Comparison of ENCODE assay signal across 9 cellular contexts in the genomic region with DNA sequence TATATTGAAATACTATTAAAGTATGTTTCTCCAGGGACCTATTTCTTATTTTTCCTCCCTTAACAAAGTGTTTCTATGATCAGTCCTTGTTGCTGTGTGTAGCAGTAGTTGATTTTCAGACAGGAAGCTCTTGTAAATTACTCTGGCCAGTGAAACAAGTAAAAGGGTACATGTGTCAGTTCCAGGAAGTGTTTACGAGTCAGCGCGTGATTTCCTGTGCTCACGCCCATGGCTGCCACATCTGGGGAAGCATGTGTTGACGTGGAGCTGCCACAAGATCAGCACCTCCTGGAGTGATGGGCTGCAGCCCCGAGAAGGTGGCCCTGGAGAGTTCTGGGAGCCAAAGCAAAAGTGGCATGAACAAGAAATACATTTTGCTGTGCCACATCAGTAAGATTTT. TPM values are rescaled to one million over a fixed set of nuclear protein-coding genes. Genes with fewer than 3 reads are reported as not detected.
DNase-seq lines count a peak whose midpoint lies in the region; ATAC-seq lines count a peak whose summit lies in the region.
"Had no signal": no experiment of that assay in that cellular context is flagged by ENCODE, and none has a peak within 500 bp of the region (broad histone marks: within the 10 kb centered on the region; RNA-seq: fewer than 3 reads in every experiment).

No MANE protein-coding gene starts in this region.

- ATAC-seq in HG02981 (IDR thresholded peaks at IDR 0.05; ENCODE audit: unreplicated experiment) (peak; percentile 63), HG03025 (IDR thresholded peaks at IDR 0.05; ENCODE audit: low FRiP score, unreplicated experiment) (no peak)
- ATAC-seq in effector memory CD8-positive, alpha-beta T cell (replicated peaks): peak; percentile 99

- H3K27ac Mint-ChIP-seq in activated CD4-positive, alpha-beta T cell treated with anti-CD3 and anti-CD28 coated beads, Interleukin-2, amount 10 ng/mL, durations not matched to agents 24 days and 14 days: peak overlapping the region; percentile 94
- peak overlapping the region; percentile 91 to 98 for H3K27ac Mint-ChIP-seq in effector memory CD8-positive, alpha-beta T cell

- peaks cover 12% of the 10 kb centered on the region for H3K9me3 Mint-ChIP-seq in activated CD4-positive, alpha-beta T cell treated with anti-CD3 and anti-CD28 coated beads, Interleukin-2, amount 10 ng/mL, durations not matched to agents 24 days and 14 days
- peaks cover 0 to 1% of the 10 kb centered on the region in 2 donors for H3K9me3 Mint-ChIP-seq in effector memory CD8-positive, alpha-beta T cell

- DNase-seq in Ammon's horn (ENCODE audit: low spot score) (peak; percentile 43), NCI-H446 treated with DMSO at 0.1 percent for 48 hours (lab: John Stamatoyannopoulos, UW) (no peak), NCI-H345 treated with DMSO at 0.1 percent for 48 hours (lab: John Stamatoyannopoulos, UW; ENCODE audit: unreplicated experiment) (no peak)
- peak; percentile 95 for DNase-seq in activated CD4-positive, alpha-beta T cell treated with anti-CD3 and anti-CD28 coated beads, Interleukin-2, amount 10 ng/mL, durations not matched to agents 24 days and 14 days
- peak; percentile 68 to 80 (median 69) for DNase-seq in effector memory CD8-positive, alpha-beta T cell
- DNase-seq in stimulated activated CD4-positive, alpha-beta T cell treated with anti-CD3 and anti-CD28 coated beads, Interleukin-12 subunit alpha, Interleukin-12 subunit beta, amount 100 ng/mL, for 48 hours (ENCODE audit: low read depth in 2 of 3, low spot score in 1 of 3): peak; percentile 51 to 62 (median 56)

- peaks cover 42% of the 10 kb centered on the region for H3K4me1 Mint-ChIP-seq in activated CD4-positive, alpha-beta T cell treated with anti-CD3 and anti-CD28 coated beads, Interleukin-2, amount 10 ng/mL, durations not matched to agents 24 days and 14 days
- peaks cover 16 to 36% of the 10 kb centered on the region in 2 donors for H3K4me1 Mint-ChIP-seq in effector memory CD8-positive, alpha-beta T cell (ENCODE audit: low read depth in 2 of 2)

- no peaks in the 10 kb centered on the region for H3K27me3 Mint-ChIP-seq in activated CD4-positive, alpha-beta T cell treated with anti-CD3 and anti-CD28 coated beads, Interleukin-2, amount 10 ng/mL, durations not matched to agents 24 days and 14 days
- no peaks in the 10 kb centered on the region for H3K27me3 Mint-ChIP-seq in effector memory CD8-positive, alpha-beta T cell

- H3K4me3 Mint-ChIP-seq in activated CD4-positive, alpha-beta T cell treated with anti-CD3 and anti-CD28 coated beads, Interleukin-2, amount 10 ng/mL, durations not matched to agents 24 days and 14 days: peak overlapping the region; percentile 66
- peak overlapping the region; percentile 54 to 58 for H3K4me3 Mint-ChIP-seq in effector memory CD8-positive, alpha-beta T cell

- intact Hi-C loops in activated CD4-positive, alpha-beta T cell treated with anti-CD3 and anti-CD28 coated beads, Interleukin-2, amount 10 ng/mL, durations not matched to agents 24 days and 14 days (cut with micrococcal nuclease): loop anchor here (1.0 to 5.0 kb wide), 3 partner anchors 18 to 922 kb away; a partner anchor contains a TSS

- peaks cover 12% of the 10 kb centered on the region for H3K36me3 Mint-ChIP-seq in activated CD4-positive, alpha-beta T cell treated with anti-CD3 and anti-CD28 coated beads, Interleukin-2, amount 10 ng/mL, durations not matched to agents 24 days and 14 days (ENCODE audit: low read depth)
- no peaks in the 10 kb centered on the region for H3K36me3 Mint-ChIP-seq in effector memory CD8-positive, alpha-beta T cell (ENCODE audit: insufficient read depth)

RNA-seq across cellular contexts. Expression of a gene that starts 38.6 kb away (rescaled TPM):
- not detected in 2 replicates for total RNA-seq in activated CD4-positive, alpha-beta T cell treated with anti-CD3 and anti-CD28 coated beads, Interleukin-2, amount 10 ng/mL, durations not matched to agents 24 days and 14 days
- total RNA-seq: T-helper 2 cell treated with Interferon-gamma antibody and Interleukin-4, amounts not matched to agents 100 ng/mL and 5 ng/mL, for 36 hours had no signal

Comparison
In these comparisons a context has a peak if more than half of its experiments do, and no peak if none do; other contexts are left out.
1. DNase-seq: peak in Ammon's horn (single experiment), activated CD4-positive, alpha-beta T cell treated with anti-CD3 and anti-CD28 coated beads, Interleukin-2, amount 10 ng/mL, durations not matched to agents 24 days and 14 days (single experiment), effector memory CD8-positive, alpha-beta T cell (3 of 3) and stimulated activated CD4-positive, alpha-beta T cell treated with anti-CD3 and anti-CD28 coated beads, Interleukin-12 subunit alpha, Interleukin-12 subunit beta, amount 100 ng/mL, for 48 hours (3 of 3); none in NCI-H446 treated with DMSO at 0.1 percent for 48 hours (single experiment) and NCI-H345 treated with DMSO at 0.1 percent for 48 hours (single experiment).